In the genomic region with DNA sequence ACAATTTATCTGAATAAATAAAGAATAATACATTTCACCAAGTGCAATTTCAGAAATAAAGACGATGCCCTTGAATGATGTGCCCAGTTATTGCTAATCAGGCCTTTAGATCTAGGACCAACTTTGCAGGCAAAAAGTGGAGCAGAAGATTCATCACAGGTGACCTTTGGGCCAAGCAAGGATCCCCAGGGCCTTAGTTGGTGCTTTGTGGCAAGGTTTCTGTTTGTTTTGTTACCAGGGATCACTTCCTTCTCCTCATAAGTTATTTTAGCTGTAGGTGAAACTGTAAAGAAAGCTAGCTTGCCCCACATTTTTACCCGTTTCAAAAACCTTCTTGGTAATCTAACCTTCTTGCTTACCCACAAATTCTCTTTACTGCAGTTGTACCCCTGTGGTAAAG, we compare ENCODE assay signal across 28 cellular contexts.
"Had no signal": no experiment of that assay in that cellular context is flagged by ENCODE, and none has a peak within 500 bp of the region (broad histone marks: within the 10 kb centered on the region; RNA-seq: fewer than 3 reads in every experiment).

No MANE protein-coding gene starts in this region.

- H3K36me3 ChIP-seq: stomach, suprapubic skin, thoracic aorta, thyroid gland, tibial artery, tibial nerve, transverse colon, upper lobe of left lung, upper lobe of right lung, uterus, vagina had no signal

- H3K27ac ChIP-seq: stomach, suprapubic skin, testis, thoracic aorta, thyroid gland, tibial artery, tibial nerve, transverse colon, upper lobe of left lung, upper lobe of right lung, uterus, vagina had no signal

- H3K27me3 Mint-ChIP-seq: stimulated activated memory B cell treated with anti-CD40 and anti-IgM and Interleukin-4, amounts not matched to agents 10 μg/mL and 1 μg/mL and 100 μg/mL, for 72 hours; stimulated activated naive B cell treated with anti-CD40 and anti-IgM and Interleukin-4, amounts not matched to agents 10 μg/mL and 1 μg/mL and 100 μg/mL, for 72 hours; stimulated activated naive CD8-positive, alpha-beta T cell treated with anti-CD3 and anti-CD28 coated beads, Interleukin-15, amount 100 ng/mL, for 72 hours; stimulated activated naive CD8-positive, alpha-beta T cell treated with anti-CD3 and anti-CD28 coated beads, Interleukin-15, Interleukin-2, amounts not matched to agents 100 ng/mL and 50 ng/mL, for 24 hours; type B pancreatic cell had no signal

- H3K27me3 ChIP-seq: stomach, suprapubic skin, testis, thyroid gland, tibial artery, tibial nerve, transverse colon, upper lobe of left lung, upper lobe of right lung, uterus, vagina had no signal

- H3K9me3 Mint-ChIP-seq: stimulated activated memory B cell treated with anti-CD40 and anti-IgM and Interleukin-4, amounts not matched to agents 10 μg/mL and 1 μg/mL and 100 μg/mL, for 72 hours; stimulated activated naive B cell treated with anti-CD40 and anti-IgM and Interleukin-4, amounts not matched to agents 10 μg/mL and 1 μg/mL and 100 μg/mL, for 72 hours; stimulated activated naive CD8-positive, alpha-beta T cell treated with anti-CD3 and anti-CD28 coated beads, Interleukin-15, Interleukin-2, amounts not matched to agents 100 ng/mL and 50 ng/mL, for 24 hours; type B pancreatic cell had no signal

- H3K36me3 Mint-ChIP-seq: stimulated activated effector memory CD8-positive, alpha-beta T cell treated with anti-CD3 and anti-CD28 coated beads, Interleukin-12 subunit alpha, Interleukin-12 subunit beta, amount 100 ng/mL, for 72 hours; stimulated activated memory B cell treated with anti-CD40 and anti-IgM and Interleukin-4, amounts not matched to agents 10 μg/mL and 1 μg/mL and 100 μg/mL, for 72 hours; stimulated activated naive B cell treated with anti-CD40 and anti-IgM and Interleukin-4, amounts not matched to agents 10 μg/mL and 1 μg/mL and 100 μg/mL, for 72 hours; type B pancreatic cell had no signal

- H3K4me3 ChIP-seq: stomach, suprapubic skin, testis, thoracic aorta, thyroid gland, tibial artery, tibial nerve, transverse colon, upper lobe of left lung, upper lobe of right lung, uterus, vagina had no signal

- H3K4me1 ChIP-seq: stomach, suprapubic skin, testis, thyroid gland, tibial nerve, transverse colon, upper lobe of left lung, upper lobe of right lung, uterus, vagina had no signal

- H3K27ac Mint-ChIP-seq: stimulated activated effector memory CD8-positive, alpha-beta T cell treated with anti-CD3 and anti-CD28 coated beads, Interleukin-12 subunit alpha, Interleukin-12 subunit beta, amount 100 ng/mL, for 72 hours; stimulated activated memory B cell treated with anti-CD40 and anti-IgM and Interleukin-4, amounts not matched to agents 10 μg/mL and 1 μg/mL and 100 μg/mL, for 72 hours; stimulated activated naive B cell treated with anti-CD40 and anti-IgM and Interleukin-4, amounts not matched to agents 10 μg/mL and 1 μg/mL and 100 μg/mL, for 72 hours; stimulated activated naive CD8-positive, alpha-beta T cell treated with anti-CD3 and anti-CD28 coated beads, Interleukin-15, amount 100 ng/mL, for 72 hours; stimulated activated naive CD8-positive, alpha-beta T cell treated with anti-CD3 and anti-CD28 coated beads, Interleukin-15, Interleukin-2, amounts not matched to agents 100 ng/mL and 50 ng/mL, for 24 hours; type B pancreatic cell had no signal

- H3K4me3 Mint-ChIP-seq: stimulated activated effector memory CD8-positive, alpha-beta T cell treated with anti-CD3 and anti-CD28 coated beads, Interleukin-12 subunit alpha, Interleukin-12 subunit beta, amount 100 ng/mL, for 72 hours; stimulated activated memory B cell treated with anti-CD40 and anti-IgM and Interleukin-4, amounts not matched to agents 10 μg/mL and 1 μg/mL and 100 μg/mL, for 72 hours; stimulated activated naive B cell treated with anti-CD40 and anti-IgM and Interleukin-4, amounts not matched to agents 10 μg/mL and 1 μg/mL and 100 μg/mL, for 72 hours; stimulated activated naive CD8-positive, alpha-beta T cell treated with anti-CD3 and anti-CD28 coated beads, Interleukin-15, amount 100 ng/mL, for 72 hours; stimulated activated naive CD8-positive, alpha-beta T cell treated with anti-CD3 and anti-CD28 coated beads, Interleukin-15, Interleukin-2, amounts not matched to agents 100 ng/mL and 50 ng/mL, for 24 hours; type B pancreatic cell had no signal

- ATAC-seq: stimulated activated effector memory CD8-positive, alpha-beta T cell treated with anti-CD3 and anti-CD28 coated beads, Interleukin-12 subunit alpha, Interleukin-12 subunit beta, amount 100 ng/mL, for 72 hours; stimulated activated memory B cell treated with anti-CD40 and anti-IgM and Interleukin-4, amounts not matched to agents 10 μg/mL and 1 μg/mL and 100 μg/mL, for 72 hours; stimulated activated naive B cell treated with anti-CD40 and anti-IgM and Interleukin-4, amounts not matched to agents 10 μg/mL and 1 μg/mL and 100 μg/mL, for 72 hours; stimulated activated naive CD8-positive, alpha-beta T cell treated with anti-CD3 and anti-CD28 coated beads, Interleukin-15, amount 100 ng/mL, for 72 hours; stimulated activated naive CD8-positive, alpha-beta T cell treated with anti-CD3 and anti-CD28 coated beads, Interleukin-15, Interleukin-2, amounts not matched to agents 100 U/mL and 50 U/mL, for 24 hours; upper lobe of right lung had no signal

- DNase-seq: stimulated activated CD4-positive, alpha-beta T cell treated with anti-CD3 and anti-CD28 coated beads, Interleukin-2, amount 100 ng/mL, for 48 hours; stimulated activated CD4-positive, alpha-beta T cell treated with anti-CD3 and anti-CD28 coated beads, Interleukin-4, amount 100 ng/mL, for 1 hour; stimulated activated CD4-positive, alpha-beta T cell treated with anti-CD3 and anti-CD28 coated beads, Interleukin-4, amount 100 ng/mL, for 24 hours; stimulated activated CD4-positive, alpha-beta T cell treated with anti-CD3 and anti-CD28 coated beads, Interleukin-4, amount 100 ng/mL, for 4 hours; stimulated activated CD8-positive, alpha-beta memory T cell treated with anti-CD3 and anti-CD28 coated beads, Interleukin-4, amount 100 ng/mL, for 48 hours; stimulated activated naive B cell treated with anti-CD40 and anti-IgM and Interleukin-4, amounts not matched to agents 10 μg/mL and 1 μg/mL and 100 μg/mL, for 72 hours; stimulated activated naive CD4-positive, alpha-beta T cell; stimulated activated naive CD4-positive, alpha-beta T cell treated with Interleukin-2 at 50 U/mL for 16 hours; stimulated activated naive CD8-positive, alpha-beta T cell treated with anti-CD3 and anti-CD28 coated beads, Interleukin-15, amount 100 ng/mL, for 72 hours; stimulated activated naive CD8-positive, alpha-beta T cell treated with anti-CD3 and anti-CD28 coated beads, Interleukin-15, Interleukin-2, amounts not matched to agents 100 U/mL and 50 U/mL, for 24 hours; stomach; substantia nigra; testis; thyroid gland; tibial artery; transverse colon; trophoblast cell; upper lobe of left lung; upper lobe of right lung; uterus had no signal

- H3K9me3 ChIP-seq: stomach, suprapubic skin, testis, thoracic aorta, thyroid gland, tibial artery, tibial nerve, transverse colon, upper lobe of left lung, upper lobe of right lung, uterus, vagina had no signal

- H3K4me1 Mint-ChIP-seq: stimulated activated effector memory CD8-positive, alpha-beta T cell treated with anti-CD3 and anti-CD28 coated beads, Interleukin-12 subunit alpha, Interleukin-12 subunit beta, amount 100 ng/mL, for 72 hours; stimulated activated memory B cell treated with anti-CD40 and anti-IgM and Interleukin-4, amounts not matched to agents 10 μg/mL and 1 μg/mL and 100 μg/mL, for 72 hours; stimulated activated naive B cell treated with anti-CD40 and anti-IgM and Interleukin-4, amounts not matched to agents 10 μg/mL and 1 μg/mL and 100 μg/mL, for 72 hours; stimulated activated naive CD8-positive, alpha-beta T cell treated with anti-CD3 and anti-CD28 coated beads, Interleukin-15, amount 100 ng/mL, for 72 hours had no signal
